ENCODE assay signal across 8 cellular contexts in genomic region chr2:159960413-159960812, GRCh38. TPM values are rescaled to one million over a fixed set of nuclear protein-coding genes. Genes with fewer than 3 reads are reported as not detected.
DNase-seq lines count a peak whose midpoint lies in the region; ATAC-seq and TF ChIP-seq lines count a peak whose summit lies in the region.

No MANE protein-coding gene starts in this region.

- H3K27me3 ChIP-seq in vagina (no peaks in the 10 kb centered on the region), esophagus muscularis mucosa (no peaks in the 10 kb centered on the region)

- peaks cover 5 to 7% of the 10 kb centered on the region in 2 donors for H3K36me3 ChIP-seq in vagina
- H3K36me3 ChIP-seq in esophagus muscularis mucosa = peaks cover 0 to 8% (median 0%) of the 10 kb centered on the region in 4 donors

- 94% methylated on average over 2 of the region's 2 CpGs for WGBS in esophagus muscularis mucosa

- no peak for TF ChIP-seq CTCF in vagina (IDR thresholded peaks at IDR 0.05)
- no peak for TF ChIP-seq CTCF in esophagus muscularis mucosa (IDR thresholded peaks at IDR 0.05)

- intact Hi-C loops in vagina (cut with DNase I) (no loop called here), esophagus muscularis mucosa (cut with DNase I) (no loop called here)

- H3K27ac ChIP-seq in vagina = no peak overlapping the region
- no peak overlapping the region for H3K27ac ChIP-seq in esophagus muscularis mucosa (replicated peaks in 1 of 4)

- H3K9me3 ChIP-seq in vagina (no peaks in the 10 kb centered on the region), esophagus muscularis mucosa (no peaks in the 10 kb centered on the region)

- TF ChIP-seq POLR2A in vagina (IDR thresholded peaks at IDR 0.05) (no peak), esophagus muscularis mucosa (IDR thresholded peaks at IDR 0.05; ENCODE audit: low read depth) (no peak)

- DNase-seq in AG20443 (ENCODE audit: low spot score) (peak; percentile 64), M059J (ENCODE audit: low read depth) (peak; percentile 81), fibroblast of peridontal ligament (ENCODE audit: extremely low read depth) (peak; percentile 73), vagina (ENCODE audit: extremely low spot score in 2 of 2) (no peak), esophagus muscularis mucosa (ENCODE audit: extremely low spot score) (no peak)

- H3K4me1 ChIP-seq in vagina (peaks cover 20% of the 10 kb centered on the region), esophagus muscularis mucosa (no peaks in the 10 kb centered on the region)

- H3K4me3 ChIP-seq in vagina (no peak overlapping the region), esophagus muscularis mucosa (no peak overlapping the region)

- TF ChIP-seq EP300 in esophagus muscularis mucosa (IDR thresholded peaks at IDR 0.05) = no peak

- ATAC-seq in GM19372 (IDR thresholded peaks at IDR 0.05; ENCODE audit: low read depth, unreplicated experiment) (peak; percentile 47), HG03520 (IDR thresholded peaks at IDR 0.05; ENCODE audit: unreplicated experiment) (no peak), HG03097 (IDR thresholded peaks at IDR 0.05; ENCODE audit: low FRiP score, unreplicated experiment) (no peak)

RNA-seq across cellular contexts. Expression of gene LY75, which starts 55.9 kb away (rescaled TPM):
- 0.34 and 2.1 TPM in 2 replicates for total RNA-seq in M059J (2014; rRNA removed; shearing (Covaris generic))
- total RNA-seq in vagina (3.2 TPM), esophagus muscularis mucosa (1 to 10 TPM in 3 of 4 donors, under 1 TPM in 1; 0.97 to 2.5 (median 1.3) TPM)

Comparison
In these comparisons a context has a peak if more than half of its experiments do, and no peak if none do; other contexts are left out.
1. DNase-seq: peak in AG20443 (single experiment), M059J (single experiment) and fibroblast of peridontal ligament (single experiment); none in vagina (0 of 2) and esophagus muscularis mucosa (single experiment).